35 cellular contexts compared by ENCODE assay signal in genomic region chr6:116801971-116802370, GRCh38. TPM values are rescaled to one million over a fixed set of nuclear protein-coding genes. Genes with fewer than 3 reads are reported as not detected.
"Had no signal": no experiment of that assay in that cellular context is flagged by ENCODE, and none has a peak within 500 bp of the region (broad histone marks: within the 10 kb centered on the region; RNA-seq: fewer than 3 reads in every experiment).

No MANE protein-coding gene starts in this region.

- H3K27ac ChIP-seq: left lung, lower lobe of right lung, neural progenitor cell, neutrophil, right atrium auricular region, right lobe of liver, stomach, testis, thyroid gland, transverse colon, upper lobe of left lung, vagina had no signal

- DNase-seq: hippocampal formation; kidney glomerular epithelial cell; left cardiac atrium; left lung; lower lobe of right lung; mammary epithelial cell; mesenchymal stem cell; naive B cell; natural killer cell; nephron progenitor cell; occipital lobe; right lobe of liver; stimulated activated CD4-positive, alpha-beta T cell treated with anti-CD3 and anti-CD28 coated beads, Interleukin-12 subunit alpha, Interleukin-12 subunit beta, amount 100 ng/mL, for 4 hours; stimulated activated CD4-positive, alpha-beta T cell treated with anti-CD3 and anti-CD28 coated beads, Interleukin-15, amount 100 ng/mL, for 24 hours; stimulated activated CD4-positive, alpha-beta T cell treated with anti-CD3 and anti-CD28 coated beads, Interleukin-2, amount 100 ng/mL, for 24 hours; stimulated activated CD4-positive, alpha-beta T cell treated with anti-CD3 and anti-CD28 coated beads, Interleukin-4, amount 100 ng/mL, for 1 hour; stimulated activated naive B cell treated with anti-CD40 and anti-IgM and Interleukin-4, amounts not matched to agents 10 μg/mL and 1 μg/mL and 100 μg/mL, for 72 hours; stimulated activated naive CD8-positive, alpha-beta T cell treated with anti-CD3 and anti-CD28 coated beads, Interleukin-15, Interleukin-2, amounts not matched to agents 100 U/mL and 50 U/mL, for 24 hours; stomach; testis; thyroid gland; transverse colon; upper lobe of left lung had no signal

- H3K4me3 ChIP-seq: left lung, lower lobe of right lung, neural progenitor cell, right atrium auricular region, right lobe of liver, stomach, testis, thyroid gland, transverse colon, upper lobe of left lung, vagina had no signal

- ATAC-seq: left cardiac atrium; left lung; lower lobe of right lung; natural killer cell; right lobe of liver; stimulated activated naive B cell treated with anti-CD40 and anti-IgM and Interleukin-4, amounts not matched to agents 10 μg/mL and 1 μg/mL and 100 μg/mL, for 72 hours; stimulated activated naive CD8-positive, alpha-beta T cell treated with anti-CD3 and anti-CD28 coated beads, Interleukin-15, Interleukin-2, amounts not matched to agents 100 U/mL and 50 U/mL, for 24 hours had no signal

- FAIRE-seq: keratinocyte had no signal

- H3K27me3 ChIP-seq: left lung, neural progenitor cell, neutrophil, right atrium auricular region, right lobe of liver, stomach, testis, thyroid gland, transverse colon, upper lobe of left lung, vagina had no signal

- H3K9me3 ChIP-seq: left lung, lower lobe of right lung, neutrophil, right atrium auricular region, right lobe of liver, stomach, testis, thyroid gland, transverse colon, upper lobe of left lung, vagina had no signal

- H3K4me1 ChIP-seq: left lung, lower lobe of right lung, right atrium auricular region, right lobe of liver, stomach, testis, thyroid gland, transverse colon, upper lobe of left lung, vagina had no signal

- H3K36me3 ChIP-seq: left lung, lower lobe of right lung, neural progenitor cell, neutrophil, right atrium auricular region, right lobe of liver, stomach, thyroid gland, transverse colon, upper lobe of left lung, vagina had no signal

RNA-seq across cellular contexts. Expression of gene GPRC6A, which starts 26.9 kb away (rescaled TPM):
- total RNA-seq: left cardiac atrium, liver, lower lobe of right lung, mammary epithelial cell, natural killer cell, occipital lobe, osteocyte, progenitor cell of endocrine pancreas, pulmonary artery endothelial cell, renal cortical epithelial cell, right atrium auricular region, right lobe of liver, skeletal muscle tissue, stomach, thyroid gland, transverse colon, upper lobe of left lung, urinary bladder, vagina had no signal
- polyA plus RNA-seq: keratinocyte, liver, mammary epithelial cell, stomach, urinary bladder had no signal

RNA-seq across cellular contexts. Expression of gene FAM162B, which starts 36.5 kb away (rescaled TPM):
- total RNA-seq: mammary epithelial cell, natural killer cell, osteocyte, renal cortical epithelial cell had no signal
- polyA plus RNA-seq: keratinocyte, mammary epithelial cell had no signal
